In genomic region chr12:110279561-110279960, GRCh38 we compare ENCODE assay signal across 9 cellular contexts. TPM values are rescaled to one million over a fixed set of nuclear protein-coding genes. Genes with fewer than 3 reads are reported as not detected.
DNase-seq lines count a peak whose midpoint lies in the region; ATAC-seq and TF ChIP-seq lines count a peak whose summit lies in the region.
"Had no signal": no experiment of that assay in that cellular context is flagged by ENCODE, and none has a peak within 500 bp of the region (broad histone marks: within the 10 kb centered on the region; RNA-seq: fewer than 3 reads in every experiment).

No MANE protein-coding gene starts in this region.

- H3K18ac ChIP-seq in IMR-90 (ENCODE audit: low read depth, low read length) = no peak overlapping the region

- H2BK20ac ChIP-seq in IMR-90 (ENCODE audit: low read depth, low read length) = peak overlapping the region; percentile 41; the same call in 1 of the 2 replicates

- no peak overlapping the region for H3K9ac ChIP-seq in IMR-90 (ENCODE audit: low read depth, low read length)

- CTCF ChIA-PET in IMR-90 (lab: Yijun Ruan, JAX) (interaction anchor here (0.5 to 0.6 kb wide), 2 partner anchors 42 to 59 kb away, joined by 3 to 4 read pairs; no protein-coding TSS in a partner anchor), GM10248 (lab: Yijun Ruan, JAX) (interaction anchor here (1.5 to 2.5 kb wide), 3 partner anchors 9 to 152 kb away, joined by 3 to 8 read pairs (median 4); no protein-coding TSS in a partner anchor)

- H2BK15ac ChIP-seq in IMR-90 (ENCODE audit: low read depth, low read length) = peak overlapping the region; percentile 46; the same call in 1 of the 3 replicates

- H4K20me1 ChIP-seq in IMR-90 (ENCODE audit: insufficient read depth, low read length) = peaks cover 30% of the 10 kb centered on the region

- peaks cover 7% of the 10 kb centered on the region for H3K4me1 ChIP-seq in IMR-90 (ENCODE audit: control insufficient read depth, insufficient read depth, low read length)

- no peak overlapping the region for H3K56ac ChIP-seq in IMR-90 (ENCODE audit: extremely low read depth, insufficient read depth, low read length)

- H3K36me3 Mint-ChIP-seq in T-helper 2 cell treated with Interferon-gamma antibody and Interleukin-4, amounts not matched to agents 5 μg/mL and 100 μg/mL, for 36 hours (ENCODE audit: low read depth) = peaks cover 23% of the 10 kb centered on the region
- H3K36me3 Mint-ChIP-seq in brain (peaks cover 25% of the 10 kb centered on the region), progenitor cell of endocrine pancreas (ENCODE audit: insufficient read depth) (peaks cover under 1% of the 10 kb centered on the region)

- in situ Hi-C loops in IMR-90 (cut with MboI; ENCODE audit: low sequenced_read_pairs) = no loop called here

- H3K4me3 ChIP-seq in IMR-90 (ENCODE audit: insufficient read depth, low read depth, low read length) = no peak overlapping the region

- H3K4me1 Mint-ChIP-seq in T-helper 2 cell treated with Interferon-gamma antibody and Interleukin-4, amounts not matched to agents 5 μg/mL and 100 μg/mL, for 36 hours (ENCODE audit: low read depth) = peaks cover 22% of the 10 kb centered on the region
- peaks cover 63% of the 10 kb centered on the region for H3K4me1 Mint-ChIP-seq in brain
- H3K4me1 Mint-ChIP-seq in progenitor cell of endocrine pancreas (ENCODE audit: low read depth) = peaks cover 43% of the 10 kb centered on the region

- peak overlapping the region; percentile 35 for H4K91ac ChIP-seq in IMR-90 (ENCODE audit: insufficient read depth, low read depth, low read length)

- no peaks in the 10 kb centered on the region for H3K9me3 Mint-ChIP-seq in T-helper 2 cell treated with Interferon-gamma antibody and Interleukin-4, amounts not matched to agents 5 μg/mL and 100 μg/mL, for 36 hours
- H3K9me3 Mint-ChIP-seq in brain (no peaks in the 10 kb centered on the region), progenitor cell of endocrine pancreas (ENCODE audit: low read depth) (no peaks in the 10 kb centered on the region)

- H3K27ac ChIP-seq in IMR-90 (ENCODE audit: insufficient read depth, low read length) = no peak overlapping the region

- no peaks in the 10 kb centered on the region for H3K9me3 ChIP-seq in IMR-90 (ENCODE audit: control insufficient read depth, insufficient read depth, low read length)

- no peak overlapping the region for H4K5ac ChIP-seq in IMR-90 (ENCODE audit: low read depth, low read length)

- no peak overlapping the region for H2AFZ ChIP-seq in IMR-90 (replicated peaks; ENCODE audit: low read length, poor library complexity)

- H3K14ac ChIP-seq in IMR-90 (replicated peaks; ENCODE audit: low read depth, low read length) = no peak overlapping the region

- TF ChIP-seq CTCF in IMR-90 (conservative IDR thresholded peaks at IDR 0.05; ENCODE audit: low read depth, low read length) = no peak
- TF ChIP-seq CTCF in brain (conservative IDR thresholded peaks at IDR 0.05) = no peak
- TF ChIP-seq CTCF in progenitor cell of endocrine pancreas (IDR thresholded peaks at IDR 0.05; ENCODE audit: unreplicated experiment) = no peak
- TF ChIP-seq CTCF in GM10248 (IDR thresholded peaks at IDR 0.05; ENCODE audit: control extremely low read depth, extremely low read depth, low read depth, missing control alignments) = no peak

- WGBS in IMR-90 (ENCODE audit: extremely low coverage in 2 of 2, insufficient read length in 1 of 2), 2 experiments = no CpG with 5 or more reads among the region's 7 CpGs

- peak overlapping the region; percentile 37 for H3K4me3 Mint-ChIP-seq in T-helper 2 cell treated with Interferon-gamma antibody and Interleukin-4, amounts not matched to agents 5 μg/mL and 100 μg/mL, for 36 hours
- H3K4me3 Mint-ChIP-seq in brain (peak overlapping the region; percentile 82 to 88 (median 86)), progenitor cell of endocrine pancreas (ENCODE audit: low read depth) (peak overlapping the region; percentile 81)

- 0 out of 2 replicates have a peak, but pooled peaks cover 4% of the 10 kb centered on the region for H3K9me1 ChIP-seq in IMR-90 (ENCODE audit: insufficient read depth, low read length)

- peak overlapping the region; percentile 49; the same call in 1 of the 2 replicates for H3K23ac ChIP-seq in IMR-90 (ENCODE audit: low read depth, low read length)

- H3K27me3 Mint-ChIP-seq in T-helper 2 cell treated with Interferon-gamma antibody and Interleukin-4, amounts not matched to agents 5 μg/mL and 100 μg/mL, for 36 hours (ENCODE audit: low read depth) = peaks cover 4% of the 10 kb centered on the region
- H3K27me3 Mint-ChIP-seq in brain = peaks cover 9% of the 10 kb centered on the region
- H3K27me3 Mint-ChIP-seq in progenitor cell of endocrine pancreas = peaks cover 4% of the 10 kb centered on the region

- peaks cover 2% of the 10 kb centered on the region for H3K36me3 ChIP-seq in IMR-90 (ENCODE audit: control insufficient read depth, insufficient read depth, low read length)

- TF ChIP-seq POLR2A in IMR-90 (IDR thresholded peaks at IDR 0.05; ENCODE audit: low read depth, low read length) = no peak

- 0 out of 2 replicates have a peak overlapping the region, but pooled peaks have one; percentile 9 for H2BK120ac ChIP-seq in IMR-90 (ENCODE audit: low read depth, low read length)

- H4K8ac ChIP-seq in IMR-90 (ENCODE audit: low read depth in 2 of 2, low read length in 2 of 2) = no peak overlapping the region

- no peaks in the 10 kb centered on the region for H3K27me3 ChIP-seq in IMR-90 (ENCODE audit: control insufficient read depth, insufficient read depth, low read length)

- no peak for DNase-seq in T-helper 2 cell treated with Interferon-gamma antibody and Interleukin-4, amounts not matched to agents 5 μg/mL and 100 μg/mL, for 36 hours (ENCODE audit: low spot score)
- DNase-seq in T-helper 2 cell (no peak), IMR-90 (no peak), progenitor cell of endocrine pancreas (ENCODE audit: low spot score, unreplicated experiment) (no peak), anterior cingulate cortex (lab: John Stamatoyannopoulos, UW) (no peak), nucleus accumbens (lab: John Stamatoyannopoulos, UW) (no peak), GM10248 (ENCODE audit: extremely low spot score) (no peak)
- DNase-seq: activated T-cell treated with anti-CD3 and anti-CD28 coated beads for 4 hours had no signal

- peak overlapping the region; percentile 77; the same call in 1 of the 2 replicates for H2AK5ac ChIP-seq in IMR-90 (ENCODE audit: low read depth, low read length)

- dilution Hi-C loops in IMR-90 (cut with HindIII; ENCODE audit: low sequenced_read_pairs, unreplicated experiment) = no loop called here

- no peak overlapping the region for H3K4me2 ChIP-seq in IMR-90 (ENCODE audit: low read depth, low read length)

- H2BK5ac ChIP-seq in IMR-90 (ENCODE audit: low read depth, low read length, poor library complexity, severe bottlenecking) = no peak overlapping the region

- peaks cover 0 to 16% of the 10 kb centered on the region in 2 experiments; a peak in 2 of 4 replicates for H3K79me1 ChIP-seq in IMR-90 (ENCODE audit: low read depth in 1 of 2, low read length in 2 of 2)

- H2AK9ac ChIP-seq in IMR-90 (replicated peaks; ENCODE audit: low read depth, low read length, poor library complexity) = peak overlapping the region; percentile 35

- H3K4ac ChIP-seq in IMR-90 (ENCODE audit: low read depth, low read length) = peak overlapping the region; percentile 7; the same call in 1 of the 2 replicates

- H3K27ac Mint-ChIP-seq in T-helper 2 cell treated with Interferon-gamma antibody and Interleukin-4, amounts not matched to agents 5 μg/mL and 100 μg/mL, for 36 hours = no peak overlapping the region
- H3K27ac Mint-ChIP-seq in brain (peak overlapping the region; percentile 89 to 97 (median 92)), progenitor cell of endocrine pancreas (peak overlapping the region; percentile 8)

- no peak for ATAC-seq in IMR-90 (ENCODE audit: low read depth)

- BruUV-seq in IMR-90 (replicated peaks; lab: Mats Ljungman, UMichigan) = no TSS peak

- POLR2A ChIA-PET in IMR-90 (lab: Charles Lee; ENCODE audit: unreplicated experiment) = no interaction called here
- POLR2A ChIA-PET in GM10248 (lab: Yijun Ruan, JAX) = interaction anchor here (0.6 kb wide), 1 partner anchor 1399 kb away, joined by 4 read pairs; no protein-coding TSS in a partner anchor

- intact Hi-C loops in IMR-90 (cut with micrococcal nuclease) = no loop called here

- TF ChIP-seq RAD21 in IMR-90 (IDR thresholded peaks at IDR 0.05; ENCODE audit: low read length) = no peak

TF ChIP-seq in IMR-90, 13 proteins besides CTCF, POLR2A, EP300 and RAD21 (continues in another document):
- TF ChIP-seq USF2 (IDR thresholded peaks at IDR 0.05; ENCODE audit: low read depth, low read length) (no peak), MAFK (IDR thresholded peaks at IDR 0.05; ENCODE audit: low read depth, low read length) (no peak), MXI1 (IDR thresholded peaks at IDR 0.05; ENCODE audit: borderline replicate concordance, low read depth, low read length) (no peak), ELK1 (IDR thresholded peaks at IDR 0.05; ENCODE audit: borderline replicate concordance, low read depth, low read length) (no peak), CEBPB (IDR thresholded peaks at IDR 0.05; ENCODE audit: low read depth, low read length) (no peak), BHLHE40 (IDR thresholded peaks at IDR 0.05; ENCODE audit: low read depth, low read length) (no peak), SMC3 (IDR thresholded peaks at IDR 0.05; ENCODE audit: low read depth, low read length) (no peak), MAZ (IDR thresholded peaks at IDR 0.05; ENCODE audit: borderline replicate concordance, low read depth, low read length) (no peak)

RNA-seq across cellular contexts. Expression of gene ATP2A2, which starts 1.5 kb away (rescaled TPM):
- total RNA-seq in IMR-90 (2012; rRNA removed) = 225 and 230 TPM in 2 replicates
- polyA plus RNA-seq in IMR-90 (2012; rRNA removed) = 148 and 166 TPM in 2 replicates
- polyA plus RNA-seq in IMR-90 (2012; cell fraction: cytosol; rRNA removed) = 96.0 and 107 TPM in 2 replicates
- polyA plus RNA-seq in IMR-90 (2012; cell fraction: nucleus; rRNA removed; ENCODE audit: low replicate concordance) = 278 and 358 TPM in 2 replicates
- polyA plus RNA-seq in brain (ENCODE audit: insufficient read depth, low read depth, low replicate concordance) = 139 TPM
- 167 and 175 TPM in 2 replicates for total RNA-seq in progenitor cell of endocrine pancreas
